8 cellular contexts compared by ENCODE assay signal in genomic region chr10:114526497-114527238, GRCh38.
DNase-seq lines count a peak whose midpoint lies in the region; ATAC-seq and TF ChIP-seq lines count a peak whose summit lies in the region.

No MANE protein-coding gene starts in this region.

- H2AFZ ChIP-seq in KMS-11 (ENCODE audit: low read depth), result peak overlapping the region; percentile 44

- no peaks in the 10 kb centered on the region for H4K20me1 ChIP-seq in KMS-11 (ENCODE audit: insufficient read depth)

- peak overlapping the region; percentile 87 for H3K4me2 ChIP-seq in KMS-11

- no peaks in the 10 kb centered on the region for H3K9me3 ChIP-seq in upper lobe of right lung

- H3K36me3 ChIP-seq in KMS-11 (ENCODE audit: insufficient read depth) (no peaks in the 10 kb centered on the region), upper lobe of right lung (no peaks in the 10 kb centered on the region)

- TF ChIP-seq POLR2A in Raji (IDR thresholded peaks at IDR 0.05; ENCODE audit: insufficient read depth, low read depth, low read length), result peak; percentile 79

- H3K27me3 ChIP-seq in KMS-11 (ENCODE audit: insufficient read depth, low read depth) (no peaks in the 10 kb centered on the region), upper lobe of right lung (no peaks in the 10 kb centered on the region)

- H3K4me3 ChIP-seq in KMS-11 (IDR thresholded peaks at IDR 0.05; ENCODE audit: insufficient read depth, low read depth, low read length), result no peak overlapping the region
- H3K4me3 ChIP-seq in upper lobe of right lung, result peak overlapping the region; percentile 46

- peak overlapping the region; percentile 85 for H3K27ac ChIP-seq in KMS-11
- H3K27ac ChIP-seq in upper lobe of right lung, result peak overlapping the region; percentile 77

- 0 out of 2 replicates have a peak, but pooled peaks have one; percentile 14 for TF ChIP-seq CTCF in KMS-11 (conservative IDR thresholded peaks at IDR 0.05; ENCODE audit: low read depth, low read length)
- TF ChIP-seq CTCF in upper lobe of right lung (IDR thresholded peaks at IDR 0.05), result no peak

- ATAC-seq in GM21717 (IDR thresholded peaks at IDR 0.05; ENCODE audit: unreplicated experiment) (peak; percentile 97), left cardiac atrium (peak; percentile 92 to 93), upper lobe of right lung (peak; percentile 96)

- H3K79me2 ChIP-seq in KMS-11 (ENCODE audit: insufficient read depth, low read depth), result peaks cover 40% of the 10 kb centered on the region

- DNase-seq in DMS79 treated with DMSO at 0.1 percent for 48 hours (lab: John Stamatoyannopoulos, UW), result peak; percentile 10
- peak; percentile 89 for DNase-seq in activated naive CD4-positive, alpha-beta T cell treated with anti-CD3 and anti-CD28 coated beads, Interleukin-2, amount 50 U/mL, for 16 hours
- peak; percentile 65 for DNase-seq in left cardiac atrium
- peak; percentile 88 for DNase-seq in posterior vena cava (ENCODE audit: low spot score)
- peak; percentile 81 for DNase-seq in upper lobe of right lung

- intact Hi-C loops in left cardiac atrium (cut with DNase I), result no loop called here
- intact Hi-C loops in posterior vena cava (cut with DNase I), result no loop called here
- intact Hi-C loops in upper lobe of right lung (cut with DNase I), result no loop called here

- peaks cover 52% of the 10 kb centered on the region for H3K4me1 ChIP-seq in KMS-11 (ENCODE audit: low read depth, poor library complexity, severe bottlenecking)
- peaks cover 16% of the 10 kb centered on the region for H3K4me1 ChIP-seq in upper lobe of right lung

- H3K9ac ChIP-seq in KMS-11, result peak overlapping the region; percentile 65

Comparison
In these comparisons a context has a peak if more than half of its experiments do, and no peak if none do; other contexts are left out.
1. DNase-seq: peak in every context shown above with its lines; median percentile 89 in activated naive CD4-positive, alpha-beta T cell treated with anti-CD3 and anti-CD28 coated beads, Interleukin-2, amount 50 U/mL, for 16 hours; 88 in posterior vena cava; 81 in upper lobe of right lung; 65 in left cardiac atrium; 10 in DMS79 treated with DMSO at 0.1 percent for 48 hours.